Comparison of ENCODE assay signal across 28 cellular contexts in the genomic region with DNA sequence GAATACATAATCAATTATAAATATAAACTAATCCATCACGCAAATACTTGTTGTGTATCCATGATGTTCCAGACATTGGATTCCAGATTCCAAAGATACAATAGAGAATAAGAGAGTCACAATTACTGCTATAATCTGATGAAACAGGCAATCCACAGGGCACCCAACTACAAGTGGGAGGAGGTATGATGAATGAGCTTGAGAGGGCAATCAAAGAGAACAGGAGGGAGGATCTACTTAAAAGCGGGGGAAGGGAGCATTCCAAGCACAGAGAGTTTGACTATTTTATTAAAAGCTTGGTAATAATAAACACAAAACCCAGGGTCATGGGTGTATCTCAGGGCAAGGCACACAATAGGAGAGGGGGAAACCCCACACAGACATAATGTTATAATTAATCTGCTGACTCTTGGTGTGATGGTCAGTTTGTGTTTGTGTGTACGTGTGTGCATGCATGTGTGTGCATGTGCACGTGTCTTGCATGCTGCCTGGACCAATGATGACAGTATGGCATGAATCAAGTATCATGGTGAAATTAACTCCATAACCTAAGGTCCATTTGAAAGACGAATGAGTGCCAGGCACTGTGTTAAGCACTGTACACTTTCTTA.
"Had no signal": no experiment of that assay in that cellular context is flagged by ENCODE, and none has a peak within 500 bp of the region (broad histone marks: within the 10 kb centered on the region; RNA-seq: fewer than 3 reads in every experiment).

No MANE protein-coding gene starts in this region.

- H3K27me3 ChIP-seq: brain microvascular endothelial cell, dorsolateral prefrontal cortex, foreskin keratinocyte, gastrocnemius medialis had no signal

- H3K4me1 Mint-ChIP-seq: activated CD4-positive, alpha-beta memory T cell treated with anti-CD3 and anti-CD28 coated beads, Interleukin-2, amount 10 ng/mL, durations not matched to agents 7 days and 5 days; activated CD4-positive, alpha-beta T cell treated with anti-CD3 and anti-CD28 coated beads, Interleukin-2, amount 10 ng/mL, durations not matched to agents 7 days and 5 days; activated T-helper 17 cell treated with anti-CD3 and anti-CD28 coated beads, Interleukin-2, amount 50 U/mL, for 72 hours; central memory CD8-positive, alpha-beta T cell; endodermal cell had no signal

- H3K9me3 ChIP-seq: gastrocnemius medialis had no signal

- H3K4me3 Mint-ChIP-seq: activated CD4-positive, alpha-beta memory T cell treated with anti-CD3 and anti-CD28 coated beads, Interleukin-2, amount 10 ng/mL, durations not matched to agents 7 days and 5 days; activated CD4-positive, alpha-beta T cell treated with anti-CD3 and anti-CD28 coated beads, Interleukin-2, amount 10 ng/mL, durations not matched to agents 7 days and 5 days; activated naive CD8-positive, alpha-beta T cell; activated T-cell treated with anti-CD3 and anti-CD28 coated beads, Interleukin-2, amount 50 U/mL, for 4 hours; activated T-helper 17 cell treated with anti-CD3 and anti-CD28 coated beads, Interleukin-2, amount 50 U/mL, for 72 hours; central memory CD8-positive, alpha-beta T cell; dendritic cell treated with granulocyte-macrophage colony-stimulating factor and Interleukin-4, amounts not matched to agents 40 ng/mL and 50 ng/mL, for 4 days; endodermal cell had no signal

- DNase-seq: activated CD4-positive, alpha-beta memory T cell treated with anti-CD3 and anti-CD28 coated beads, Interleukin-2, amount 10 ng/mL, durations not matched to agents 7 days and 5 days; activated CD4-positive, alpha-beta T cell treated with anti-CD3 and anti-CD28 coated beads for 4 hours; activated CD4-positive, alpha-beta T cell treated with anti-CD3 and anti-CD28 coated beads, Interleukin-2, amount 10 ng/mL, durations not matched to agents 7 days and 5 days; activated CD4-positive, alpha-beta T cell treated with anti-CD3 and anti-CD28 coated beads, Interleukin-2, amount 50 U/mL, for 4 hours; activated CD4-positive, CD25-positive, alpha-beta regulatory T cell; activated CD4-positive, CD25-positive, alpha-beta regulatory T cell treated with anti-CD3 and anti-CD28 coated beads, Interleukin-2, amount 50 U/mL, for 72 hours; activated CD8-positive, alpha-beta memory T cell treated with anti-CD3 and anti-CD28 coated beads, Interleukin-2, amount 50 U/mL, for 48 hours; activated effector memory CD4-positive, alpha-beta T cell treated with Interleukin-2 at 50 U/mL for 16 hours; activated gamma-delta T cell treated with Interleukin-2 at 50 U/mL for 16 hours; activated naive CD4-positive, alpha-beta T cell treated with anti-CD3 and anti-CD28 coated beads, Interleukin-2, amount 50 U/mL, for 16 hours; activated naive CD4-positive, alpha-beta T cell treated with Interleukin-2 at 50 U/mL for 16 hours; activated T-cell treated with anti-CD3 and anti-CD28 coated beads, Interleukin-2, amount 50 U/mL, for 4 hours; amniotic stem cell; anterior cingulate cortex; brain microvascular endothelial cell; dorsolateral prefrontal cortex; effector memory CD4-positive, alpha-beta T cell; endodermal cell; foreskin keratinocyte; gastrocnemius medialis; glutamatergic neuron; T-helper 2 cell had no signal

- H3K36me3 Mint-ChIP-seq: activated naive CD8-positive, alpha-beta T cell had no signal

- H3K27me3 Mint-ChIP-seq: activated CD4-positive, alpha-beta memory T cell treated with anti-CD3 and anti-CD28 coated beads, Interleukin-2, amount 10 ng/mL, durations not matched to agents 7 days and 5 days; activated CD4-positive, alpha-beta T cell treated with anti-CD3 and anti-CD28 coated beads, Interleukin-2, amount 10 ng/mL, durations not matched to agents 7 days and 5 days; central memory CD8-positive, alpha-beta T cell; dendritic cell treated with granulocyte-macrophage colony-stimulating factor and Interleukin-4, amounts not matched to agents 40 ng/mL and 50 ng/mL, for 4 days had no signal

- H3K36me3 ChIP-seq: brain microvascular endothelial cell, gastrocnemius medialis had no signal

- H3K9me3 Mint-ChIP-seq: activated CD4-positive, alpha-beta memory T cell treated with anti-CD3 and anti-CD28 coated beads, Interleukin-2, amount 10 ng/mL, durations not matched to agents 7 days and 5 days; activated CD4-positive, alpha-beta T cell treated with anti-CD3 and anti-CD28 coated beads, Interleukin-2, amount 10 ng/mL, durations not matched to agents 7 days and 5 days; activated T-cell treated with anti-CD3 and anti-CD28 coated beads, Interleukin-2, amount 50 U/mL, for 4 hours; activated T-helper 17 cell treated with anti-CD3 and anti-CD28 coated beads, Interleukin-2, amount 50 U/mL, for 72 hours; central memory CD8-positive, alpha-beta T cell; dendritic cell treated with granulocyte-macrophage colony-stimulating factor and Interleukin-4, amounts not matched to agents 40 ng/mL and 50 ng/mL, for 4 days; endodermal cell had no signal

- H3K4me1 ChIP-seq: foreskin keratinocyte, gastrocnemius medialis had no signal

- H3K27ac ChIP-seq: brain microvascular endothelial cell, coronary artery, dorsolateral prefrontal cortex, foreskin keratinocyte, gastrocnemius medialis had no signal

- H3K27ac Mint-ChIP-seq: activated CD4-positive, alpha-beta memory T cell treated with anti-CD3 and anti-CD28 coated beads, Interleukin-2, amount 10 ng/mL, durations not matched to agents 7 days and 5 days; activated CD4-positive, alpha-beta T cell treated with anti-CD3 and anti-CD28 coated beads, Interleukin-2, amount 10 ng/mL, durations not matched to agents 7 days and 5 days; activated naive CD8-positive, alpha-beta T cell; activated T-helper 17 cell treated with anti-CD3 and anti-CD28 coated beads, Interleukin-2, amount 50 U/mL, for 72 hours; dendritic cell treated with granulocyte-macrophage colony-stimulating factor and Interleukin-4, amounts not matched to agents 40 ng/mL and 50 ng/mL, for 4 days; endodermal cell had no signal

- H3K4me3 ChIP-seq: coronary artery, dorsolateral prefrontal cortex, gastrocnemius medialis had no signal

- ATAC-seq: activated T-cell treated with anti-CD3 and anti-CD28 coated beads, Interleukin-2, amount 50 U/mL, for 4 hours; activated T-helper 17 cell treated with anti-CD3 and anti-CD28 coated beads, Interleukin-2, amount 50 U/mL, for 72 hours; esophagus mucosa; foreskin keratinocyte; gastrocnemius medialis had no signal
